8 cellular contexts compared by ENCODE assay signal in the genomic region with DNA sequence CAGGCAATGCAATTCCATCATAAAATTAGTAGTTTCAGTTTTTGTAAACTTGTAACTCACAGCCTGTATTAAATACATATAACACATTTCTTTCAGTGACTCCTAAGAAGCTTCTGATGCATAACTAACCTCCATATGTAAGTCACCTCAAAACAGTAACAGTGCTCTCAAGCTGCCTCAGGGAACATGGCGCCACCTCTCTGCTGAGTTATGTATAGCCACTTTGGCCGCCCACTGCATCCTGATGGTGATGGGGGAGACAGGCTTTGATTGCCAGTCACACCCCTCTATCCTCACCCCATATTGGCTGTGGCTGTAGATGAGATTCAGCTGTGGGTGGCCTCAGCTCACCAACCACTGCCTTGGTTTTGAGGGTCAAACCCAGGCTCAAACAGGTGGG. TPM values are rescaled to one million over a fixed set of nuclear protein-coding genes. Genes with fewer than 3 reads are reported as not detected.
DNase-seq lines count a peak whose midpoint lies in the region; ATAC-seq and TF ChIP-seq lines count a peak whose summit lies in the region.

No MANE protein-coding gene starts in this region.

- H3K27me3 Mint-ChIP-seq in CD14-positive monocyte (ENCODE audit: low read depth in 3 of 3) (no peaks in the 10 kb centered on the region), GM23338 (ENCODE audit: insufficient read depth, low read depth, poor library complexity) (peaks cover 6% of the 10 kb centered on the region), chondrocyte (ENCODE audit: low read depth) (no peaks in the 10 kb centered on the region), osteocyte (ENCODE audit: unreplicated experiment) (no peaks in the 10 kb centered on the region)

- TF ChIP-seq POLR2A in Peyer's patch (IDR thresholded peaks at IDR 0.05) = no peak

- H3K9me3 ChIP-seq in Peyer's patch = peaks cover 0 to 14% (median 4%) of the 10 kb centered on the region in 4 donors

- peaks cover 69% of the 10 kb centered on the region for H3K79me2 ChIP-seq in GM23338 (replicated peaks; ENCODE audit: insufficient read depth)

- ATAC-seq in GM23338 (peak; percentile 89), GM18868 (IDR thresholded peaks at IDR 0.05; ENCODE audit: unreplicated experiment) (no peak), HG03439 (IDR thresholded peaks at IDR 0.05; ENCODE audit: unreplicated experiment) (no peak)

- H3K9me2 ChIP-seq in GM23338 (ENCODE audit: insufficient read depth) = no peaks in the 10 kb centered on the region

- no peak overlapping the region for H3K4me2 ChIP-seq in GM23338

- TF ChIP-seq CTCF in CD14-positive monocyte (IDR thresholded peaks at IDR 0.05) = peak; percentile 70
- peak; percentile 79 to 92 for TF ChIP-seq CTCF in GM23338 (conservative IDR thresholded peaks at IDR 0.05; ENCODE audit: low read depth in 2 of 2)
- peak in 4 of 6 experiments; percentile 25 to 43 (median 35) for TF ChIP-seq CTCF in Peyer's patch (IDR thresholded peaks at IDR 0.05)
- peak; percentile 63 for TF ChIP-seq CTCF in chondrocyte (IDR thresholded peaks at IDR 0.05)
- peak; percentile 52 for TF ChIP-seq CTCF in osteocyte (IDR thresholded peaks at IDR 0.05)

- DNase-seq in CD14-positive monocyte (ENCODE audit: low spot score) (no peak), GM23338 (ENCODE audit: low spot score) (peak; percentile 83), Peyer's patch (no peak), chondrocyte (ENCODE audit: low spot score) (no peak), osteocyte (ENCODE audit: extremely low spot score, unreplicated experiment) (no peak), hippocampal formation (lab: John Stamatoyannopoulos, UW) (no peak)

- 0 out of 2 replicates have a peak, but pooled peaks cover 4% of the 10 kb centered on the region for H3F3A ChIP-seq in GM23338 (replicated peaks; ENCODE audit: low read depth)

- H3K4me1 Mint-ChIP-seq in CD14-positive monocyte (no peaks in the 10 kb centered on the region), GM23338 (peaks cover 3% of the 10 kb centered on the region; the same call in 1 of the 3 replicates), chondrocyte (ENCODE audit: low read depth) (peaks cover 33% of the 10 kb centered on the region), osteocyte (ENCODE audit: unreplicated experiment) (peaks cover 20% of the 10 kb centered on the region)

- H3K36me3 ChIP-seq in GM23338 (ENCODE audit: insufficient read depth) = peaks cover 27% of the 10 kb centered on the region; the same call in 1 of the 2 replicates
- H3K36me3 ChIP-seq in Peyer's patch = no peaks in the 10 kb centered on the region

- H3K36me3 Mint-ChIP-seq in CD14-positive monocyte (peaks cover 0 to 7% of the 10 kb centered on the region in 2 donors), GM23338 (ENCODE audit: low read depth) (peaks cover 66% of the 10 kb centered on the region), chondrocyte (ENCODE audit: low read depth) (no peaks in the 10 kb centered on the region), osteocyte (ENCODE audit: unreplicated experiment) (no peaks in the 10 kb centered on the region)

- no peak overlapping the region for H3K4me3 Mint-ChIP-seq in CD14-positive monocyte
- H3K4me3 Mint-ChIP-seq in GM23338 = no peak overlapping the region
- no peak overlapping the region for H3K4me3 Mint-ChIP-seq in chondrocyte (ENCODE audit: unreplicated experiment)
- no peak overlapping the region for H3K4me3 Mint-ChIP-seq in osteocyte (ENCODE audit: unreplicated experiment)

- H3K9me3 Mint-ChIP-seq in CD14-positive monocyte = peaks cover 18 to 33% (median 25%) of the 10 kb centered on the region in 7 donors
- peaks cover 54% of the 10 kb centered on the region for H3K9me3 Mint-ChIP-seq in GM23338
- peaks cover 2% of the 10 kb centered on the region for H3K9me3 Mint-ChIP-seq in chondrocyte (ENCODE audit: low read depth)
- no peaks in the 10 kb centered on the region for H3K9me3 Mint-ChIP-seq in osteocyte (ENCODE audit: unreplicated experiment)

- H2AFZ ChIP-seq in GM23338 = no peak overlapping the region

- H3K4me1 ChIP-seq in GM23338 (ENCODE audit: insufficient read depth) (peaks cover 5% of the 10 kb centered on the region; the same call in 1 of the 2 replicates), Peyer's patch (no peaks in the 10 kb centered on the region)

- intact Hi-C loops in CD14-positive monocyte (cut with micrococcal nuclease) = no loop called here

- no peaks in the 10 kb centered on the region; the same call in 1 of the 2 replicates for H4K20me1 ChIP-seq in GM23338 (replicated peaks; ENCODE audit: insufficient read depth)

- no peak overlapping the region for H3K27ac Mint-ChIP-seq in CD14-positive monocyte
- H3K27ac Mint-ChIP-seq in GM23338 = no peak overlapping the region
- H3K27ac Mint-ChIP-seq in chondrocyte (ENCODE audit: unreplicated experiment) = no peak overlapping the region
- H3K27ac Mint-ChIP-seq in osteocyte (ENCODE audit: unreplicated experiment) = peak overlapping the region; percentile 5

- H3K27me3 ChIP-seq in GM23338 (ENCODE audit: insufficient read depth) = no peaks in the 10 kb centered on the region
- H3K27me3 ChIP-seq in Peyer's patch = no peaks in the 10 kb centered on the region

- H3K27ac ChIP-seq in GM23338 (ENCODE audit: low read depth) (no peak overlapping the region), Peyer's patch (no peak overlapping the region)

- H3K4me3 ChIP-seq in GM23338 (no peak overlapping the region), Peyer's patch (no peak overlapping the region)

TF ChIP-seq in GM23338, 12 proteins besides CTCF, POLR2A, EP300 and RAD21:
- no peak for TF ChIP-seq EZH2phosphoT487 (IDR thresholded peaks at IDR 0.05; ENCODE audit: unreplicated experiment)

RNA-seq across cellular contexts. Expression of a gene that starts 54.3 kb away (rescaled TPM):
- polyA plus RNA-seq in CD14-positive monocyte (1 to 10 TPM; 1.5 to 4.4 TPM), GM23338 (2016; fragmentation: Nextera tagmentation; extraction: Ambion mirVana) (20.5 and 23.3 TPM in 2 replicates)
- 99.2 and 126 TPM in 2 replicates for total RNA-seq in GM23338 (2014; rRNA removed; shearing (Covaris generic))
- total RNA-seq in Peyer's patch (100 to 1,000 TPM in 2 of 4 donors, 10 to 100 TPM in 2; 71.5 to 120 (median 91.7) TPM), chondrocyte (19.7 to 41.9 TPM (median 25.1 TPM) in 3 replicates), osteocyte (40.8 and 41.4 TPM in 2 replicates)

Comparison
In these comparisons a context has a peak if more than half of its experiments do, and no peak if none do; other contexts are left out.
1. CTCF ChIP-seq: peak in every context shown above with its lines; median percentile 86 in GM23338; 70 in CD14-positive monocyte; 63 in chondrocyte; 52 in osteocyte; 35 in Peyer's patch.